ENCODE assay signal across 16 cellular contexts in the genomic region with DNA sequence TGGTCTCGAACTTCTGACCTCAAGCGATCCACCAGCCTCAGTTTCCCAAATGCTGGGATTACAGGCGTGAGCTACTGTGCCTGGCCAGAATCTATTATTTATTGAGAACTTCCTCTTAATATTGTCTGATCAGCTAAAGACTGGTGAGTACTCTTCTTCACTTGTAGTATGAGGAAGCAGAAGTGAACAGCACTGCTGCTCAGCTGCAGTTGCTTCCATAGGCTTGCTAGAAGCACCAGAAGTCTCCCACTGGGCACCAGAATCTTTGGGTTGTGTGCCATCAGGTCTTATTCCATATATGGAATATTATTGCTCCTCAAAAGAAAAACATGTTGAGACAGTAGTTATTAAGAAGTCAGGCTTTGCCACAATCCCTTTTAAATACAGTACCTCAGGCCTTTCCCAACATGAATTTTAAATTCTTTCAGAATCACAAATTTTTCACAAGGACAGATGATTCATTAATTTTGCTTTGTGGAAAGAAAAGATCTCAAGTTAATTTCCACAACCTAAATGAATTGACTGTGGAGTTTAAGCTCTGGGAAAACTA. TPM values are rescaled to one million over a fixed set of nuclear protein-coding genes. Genes with fewer than 3 reads are reported as not detected.
DNase-seq lines count a peak whose midpoint lies in the region; ATAC-seq, FAIRE-seq and TF ChIP-seq lines count a peak whose summit lies in the region.
"Had no signal": no experiment of that assay in that cellular context is flagged by ENCODE, and none has a peak within 500 bp of the region (broad histone marks: within the 10 kb centered on the region; RNA-seq: fewer than 3 reads in every experiment).

No MANE protein-coding gene starts in this region.

- POLR2A ChIA-PET in A673 (lab: Charles Lee; ENCODE audit: low non-redundant PET), result no interaction called here

- H3K4me2 ChIP-seq in keratinocyte (ENCODE audit: control insufficient read depth, extremely low read depth, insufficient read depth, low read depth, low read length), result peak overlapping the region; percentile 51

- H3K27me3 ChIP-seq in A673 (replicated peaks; ENCODE audit: insufficient read depth, low read depth, low read length, poor library complexity) (no peaks in the 10 kb centered on the region), keratinocyte (ENCODE audit: control insufficient read depth, extremely low read depth, insufficient read depth, low read length) (no peaks in the 10 kb centered on the region)
- H3K27me3 ChIP-seq: heart left ventricle, SJSA1 had no signal

- FAIRE-seq in keratinocyte (lab: Jason Lieb, UNC), result peak; percentile 60

- H3K9me1 ChIP-seq in keratinocyte (ENCODE audit: control insufficient read depth, extremely low read depth, insufficient read depth, low read length), result no peaks in the 10 kb centered on the region

- H3K27ac ChIP-seq in A673 (ENCODE audit: low read depth, low read length, poor library complexity, severe bottlenecking) (peak overlapping the region; percentile 32), VCaP (0 out of 2 replicates have a peak overlapping the region, but pooled peaks have one; percentile 5), keratinocyte (ENCODE audit: control insufficient read depth, insufficient read depth, low read length) (peak overlapping the region; percentile 23)
- H3K27ac ChIP-seq: SJSA1 had no signal

- H3K4me1 ChIP-seq in A673 (ENCODE audit: insufficient read depth, low read length, poor library complexity, severe bottlenecking) (peaks cover 29% of the 10 kb centered on the region), keratinocyte (ENCODE audit: control insufficient read depth, extremely low read depth, insufficient read depth, low read length) (peaks cover 37% of the 10 kb centered on the region)
- H3K4me1 ChIP-seq: SJSA1 had no signal

- H2AFZ ChIP-seq in keratinocyte (ENCODE audit: control insufficient read depth, low read length), result no peak overlapping the region

- H3K4me3 ChIP-seq in A673 (ENCODE audit: low read depth, low read length, poor library complexity, severe bottlenecking), result no peak overlapping the region
- no peak overlapping the region for H3K4me3 ChIP-seq in keratinocyte (ENCODE audit: control insufficient read depth in 2 of 3, extremely low read depth in 1 of 3, insufficient read depth in 2 of 3, low read depth in 1 of 3, low read length in 3 of 3)
- H3K4me3 ChIP-seq: heart left ventricle, SJSA1 had no signal

- H4K20me1 ChIP-seq in keratinocyte (ENCODE audit: control insufficient read depth, extremely low read depth, insufficient read depth, low read length), result no peaks in the 10 kb centered on the region

- ATAC-seq in GM18858 (IDR thresholded peaks at IDR 0.05; ENCODE audit: unreplicated experiment) (no peak), GM18868 (IDR thresholded peaks at IDR 0.05; ENCODE audit: unreplicated experiment) (no peak), GM19397 (IDR thresholded peaks at IDR 0.05; ENCODE audit: unreplicated experiment) (no peak)
- ATAC-seq: left colon had no signal

- H3K36me3 ChIP-seq in A673 (ENCODE audit: insufficient read depth, low read length, poor library complexity, severe bottlenecking) (no peaks in the 10 kb centered on the region), keratinocyte (ENCODE audit: control insufficient read depth in 2 of 2, extremely low read depth in 1 of 2, insufficient read depth in 2 of 2, low read length in 2 of 2) (no peaks in the 10 kb centered on the region)
- H3K36me3 ChIP-seq: heart left ventricle had no signal

- DNase-seq in A673 (ENCODE audit: low spot score), result peak; percentile 48
- peak; percentile 13 for DNase-seq in HCEC 1CT
- DNase-seq in keratinocyte (ENCODE audit: low read depth, low spot score), result no peak
- DNase-seq in stimulated activated CD8-positive, alpha-beta memory T cell treated with anti-CD3 and anti-CD28 coated beads, Interleukin-4, amount 100 ng/mL, for 48 hours, result no peak
- DNase-seq: CD4-positive, alpha-beta T cell; heart left ventricle; left colon; NCI-H524; occipital lobe; stimulated activated CD4-positive, alpha-beta T cell treated with anti-CD3 and anti-CD28 coated beads, Interleukin-1b, Interleukin-23, amount 100 ng/mL, for 48 hours; stimulated activated naive CD4-positive, alpha-beta T cell treated with Interleukin-2 at 50 U/mL for 16 hours had no signal

- peaks cover 53% of the 10 kb centered on the region for H3K79me2 ChIP-seq in keratinocyte (ENCODE audit: control insufficient read depth, insufficient read depth, low read length)

- no peak overlapping the region for H3K9ac ChIP-seq in keratinocyte (ENCODE audit: control insufficient read depth, extremely low read depth, insufficient read depth, low read length)

- TF ChIP-seq CTCF in A673 (conservative IDR thresholded peaks at IDR 0.05; ENCODE audit: low read depth, low read length) (no peak), VCaP (conservative IDR thresholded peaks at IDR 0.05) (no peak), keratinocyte (optimal IDR thresholded peaks at IDR 0.05 in 1 of 3, IDR thresholded peaks at IDR 0.05 in 1 of 3, conservative IDR thresholded peaks at IDR 0.05 in 1 of 3; ENCODE audit: extremely low read depth in 1 of 3, insufficient read depth in 2 of 3, low read length in 3 of 3) (no peak)

- dilution Hi-C loops in keratinocyte (cut with MboI; ENCODE audit: extremely low pct_ligation_motif_present, low sequenced_read_pairs), result no loop called here

- no TSS peak for BruUV-seq in A673 (replicated peaks; lab: Mats Ljungman, UMichigan)

- H3K9me3 ChIP-seq in A673 (ENCODE audit: low read depth, low read length, poor library complexity, severe bottlenecking) (no peaks in the 10 kb centered on the region), keratinocyte (ENCODE audit: control insufficient read depth, low read depth, low read length) (no peaks in the 10 kb centered on the region)
- H3K9me3 ChIP-seq: heart left ventricle, SJSA1 had no signal

- CTCF ChIA-PET in A673 (lab: Charles Lee), result no interaction called here

- intact Hi-C loops in A673 (cut with micrococcal nuclease; ENCODE audit: unreplicated experiment), result no loop called here

RNA-seq across cellular contexts. Expression of gene SNTB2, which starts 17.2 kb away (rescaled TPM):
- total RNA-seq in A673 (2021), result 49.3 and 49.4 TPM in 2 replicates
- 11.2 to 15.9 TPM (median 13.7 TPM) in 3 replicates for polyA plus RNA-seq in keratinocyte
- 2.8 TPM for polyA plus RNA-seq in keratinocyte (2011; ENCODE audit: low read depth)
- polyA plus RNA-seq in keratinocyte (2011; cell fraction: cytosol; rRNA removed), result 5.3 and 8.8 TPM in 2 replicates
- 15.7 and 15.8 TPM in 2 replicates for polyA plus RNA-seq in keratinocyte (2011; cell fraction: nucleus; rRNA removed)
- 4.2 and 6.7 TPM in 2 replicates for polyA plus RNA-seq in keratinocyte (2012; ENCODE audit: low replicate concordance)
- polyA minus RNA-seq in keratinocyte, result 16.2 to 32.1 TPM (median 19.4 TPM) in 3 replicates
- 35.5 TPM for polyA minus RNA-seq in keratinocyte (2011; cell fraction: cytosol; rRNA and poly(A)+ RNA removed)
- polyA minus RNA-seq in keratinocyte (2011; cell fraction: nucleus; rRNA and poly(A)+ RNA removed), result 16.6 and 31.2 TPM in 2 replicates

Comparison
In these comparisons a context has a peak if more than half of its experiments do, and no peak if none do; other contexts are left out.
1. DNase-seq: peak in A673 (single experiment) and HCEC 1CT (single experiment); none in keratinocyte (single experiment) and stimulated activated CD8-positive, alpha-beta memory T cell treated with anti-CD3 and anti-CD28 coated beads, Interleukin-4, amount 100 ng/mL, for 48 hours (single experiment).
2. Peak in every context shown above with its lines, with median percentiles within 50 percentile points of each other: H3K27ac ChIP-seq.